ENCODE assay signal across 8 cellular contexts in the genomic region with DNA sequence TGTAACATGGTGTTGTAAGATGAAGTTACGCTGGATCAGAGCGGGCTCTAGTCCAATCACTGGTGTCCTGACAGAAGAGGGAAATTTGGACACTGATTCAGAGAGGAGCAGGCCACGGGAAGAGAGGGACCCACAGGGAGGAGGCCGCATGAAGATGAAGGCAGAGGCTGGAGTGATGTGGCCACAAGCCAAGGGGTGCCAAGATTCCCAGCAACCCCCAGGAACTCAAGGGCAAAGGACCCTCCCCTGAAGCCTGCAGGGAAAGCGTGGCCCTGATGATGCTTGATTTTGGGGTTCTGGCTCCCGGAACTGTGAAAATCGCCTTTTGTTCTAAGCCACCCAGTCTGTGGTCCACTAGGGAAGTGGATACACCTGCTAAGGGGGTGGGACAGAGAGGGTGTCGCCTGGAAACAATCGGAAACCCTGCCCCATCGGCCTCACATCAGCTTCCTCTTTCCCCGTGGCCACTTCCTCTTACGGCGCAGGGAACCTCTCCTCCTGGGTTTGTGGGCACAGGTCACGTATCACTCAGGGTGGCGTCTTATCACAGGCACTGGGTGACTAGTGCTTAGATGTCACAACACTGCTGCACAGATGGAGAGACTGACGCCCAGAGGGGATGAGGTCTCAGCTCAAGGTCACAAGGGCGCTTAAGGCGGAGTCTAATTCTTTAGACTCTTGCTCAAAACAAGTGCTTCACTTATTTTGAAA. TPM values are rescaled to one million over a fixed set of nuclear protein-coding genes. Genes with fewer than 3 reads are reported as not detected.
DNase-seq lines count a peak whose midpoint lies in the region; ATAC-seq and TF ChIP-seq lines count a peak whose summit lies in the region.

No MANE protein-coding gene starts in this region.

- no peaks in the 10 kb centered on the region for H4K20me1 ChIP-seq in OCI-LY1 (ENCODE audit: insufficient read depth, low read length)

- no peak for TF ChIP-seq CTCF in OCI-LY1 (IDR thresholded peaks at IDR 0.05; ENCODE audit: low read length)
- TF ChIP-seq CTCF in liver (IDR thresholded peaks at IDR 0.05; ENCODE audit: low read depth, low read length, missing input control): no peak

- peak; percentile 78 for ATAC-seq in GM21515 (IDR thresholded peaks at IDR 0.05; ENCODE audit: unreplicated experiment)

- no peaks in the 10 kb centered on the region for H3K79me2 ChIP-seq in OCI-LY1 (ENCODE audit: insufficient read depth, low read length)

- H3K27me3 ChIP-seq in OCI-LY1 (ENCODE audit: insufficient read depth, low read length): no peaks in the 10 kb centered on the region
- H3K27me3 ChIP-seq in liver (ENCODE audit: control insufficient read depth in 4 of 4, insufficient read depth in 4 of 4, low read length in 3 of 4): no peaks in the 10 kb centered on the region

- peak overlapping the region; percentile 82 for H3K27ac ChIP-seq in OCI-LY1 (ENCODE audit: low read depth, low read length, poor library complexity, severe bottlenecking)
- peak overlapping the region; percentile 41 to 65 for H3K27ac ChIP-seq in liver (ENCODE audit: low read depth in 1 of 2, low read length in 2 of 2)

- TF ChIP-seq RAD21 in liver (IDR thresholded peaks at IDR 0.05): no peak

- H3K4me3 ChIP-seq in OCI-LY1 (ENCODE audit: low read depth, low read length, poor library complexity, severe bottlenecking): peak overlapping the region; percentile 38
- H3K4me3 ChIP-seq in liver (ENCODE audit: low read depth in 1 of 3, low read length in 3 of 3): no peak overlapping the region

- H3K4me2 ChIP-seq in OCI-LY1 (ENCODE audit: low read length): peak overlapping the region; percentile 56

- H3F3A ChIP-seq in OCI-LY1 (ENCODE audit: insufficient read depth, low read length): no peaks in the 10 kb centered on the region

- DNase-seq in C1 segment of cervical spinal cord (lab: John Stamatoyannopoulos, UW) (peak in 8 of 14 donors; percentile 15 to 68 (median 34)), NCI-H526 treated with DMSO at 0.1 percent for 48 hours (lab: John Stamatoyannopoulos, UW) (no peak), NCI-H1417 treated with DMSO at 0.1 percent for 48 hours (lab: John Stamatoyannopoulos, UW) (no peak)
- DNase-seq in activated T-cell treated with anti-CD3 and anti-CD28 coated beads, Interleukin-2, amount 50 U/mL, for 48 hours: peak; percentile 79 to 81
- DNase-seq in stimulated activated CD8-positive, alpha-beta memory T cell treated with anti-CD3 and anti-CD28 coated beads, Interleukin-7, amount 100 ng/mL, for 4 hours (ENCODE audit: low read depth in 2 of 2): peak; percentile 35 to 54

- H3K9me3 ChIP-seq in OCI-LY1 (ENCODE audit: low read length) (no peaks in the 10 kb centered on the region), liver (ENCODE audit: control insufficient read depth in 4 of 4, low read length in 3 of 4) (no peaks in the 10 kb centered on the region)

- 77% methylated on average over 18 of the region's 18 CpGs for WGBS in liver

- peaks cover 25% of the 10 kb centered on the region for H3K4me1 ChIP-seq in OCI-LY1 (ENCODE audit: insufficient read depth, low read length, severe bottlenecking)
- H3K4me1 ChIP-seq in liver (ENCODE audit: control insufficient read depth in 4 of 4, insufficient read depth in 4 of 4, low read length in 3 of 4): peaks cover 0 to 7% (median 4%) of the 10 kb centered on the region in 4 donors

- no peak overlapping the region; the same call in 1 of the 2 replicates for H2AFZ ChIP-seq in OCI-LY1 (ENCODE audit: low read length)

- H3K36me3 ChIP-seq in OCI-LY1 (ENCODE audit: insufficient read depth, low read length): no peaks in the 10 kb centered on the region
- peaks cover 0 to 2% (median 0%) of the 10 kb centered on the region in 4 donors for H3K36me3 ChIP-seq in liver (ENCODE audit: control insufficient read depth in 4 of 4, insufficient read depth in 3 of 4, low read depth in 1 of 4, low read length in 3 of 4)

- H3K9me2 ChIP-seq in OCI-LY1 (ENCODE audit: low read depth, low read length): no peaks in the 10 kb centered on the region

- peak overlapping the region; percentile 41; the same call in 1 of the 2 replicates for H3K9ac ChIP-seq in OCI-LY1 (ENCODE audit: low read length)
- no peak overlapping the region for H3K9ac ChIP-seq in liver (ENCODE audit: low read depth in 1 of 2, low read length in 2 of 2)

TF ChIP-seq in liver, 16 proteins besides CTCF, POLR2A, EP300 and RAD21:
- no peak for TF ChIP-seq FOXA2 (IDR thresholded peaks at IDR 0.05)
- TF ChIP-seq JUND (IDR thresholded peaks at IDR 0.05): no peak
- TF ChIP-seq SP1 (IDR thresholded peaks at IDR 0.05): no peak
- no peak for TF ChIP-seq NR2F2 (IDR thresholded peaks at IDR 0.05)
- TF ChIP-seq YY1 (IDR thresholded peaks at IDR 0.05): no peak
- no peak for TF ChIP-seq GABPA (IDR thresholded peaks at IDR 0.05 in 1 of 2, conservative IDR thresholded peaks at IDR 0.05 in 1 of 2)

RNA-seq across cellular contexts. Expression of a gene that starts 58.0 kb away (rescaled TPM):
- total RNA-seq in liver: 10 to 100 TPM; 11.4 to 12.6 TPM
- 10 to 100 TPM in 1 of 2 donors, 1 to 10 TPM in 1; 8.1 to 25.4 TPM for polyA plus RNA-seq in liver

Comparison
In these comparisons a context has a peak if more than half of its experiments do, and no peak if none do; other contexts are left out.
1. DNase-seq: peak in C1 segment of cervical spinal cord (8 of 14), activated T-cell treated with anti-CD3 and anti-CD28 coated beads, Interleukin-2, amount 50 U/mL, for 48 hours (2 of 2) and stimulated activated CD8-positive, alpha-beta memory T cell treated with anti-CD3 and anti-CD28 coated beads, Interleukin-7, amount 100 ng/mL, for 4 hours (2 of 2); none in NCI-H526 treated with DMSO at 0.1 percent for 48 hours (single experiment) and NCI-H1417 treated with DMSO at 0.1 percent for 48 hours (single experiment).